Comparison of ENCODE assay signal across 1 cellular context in the genomic region with DNA sequence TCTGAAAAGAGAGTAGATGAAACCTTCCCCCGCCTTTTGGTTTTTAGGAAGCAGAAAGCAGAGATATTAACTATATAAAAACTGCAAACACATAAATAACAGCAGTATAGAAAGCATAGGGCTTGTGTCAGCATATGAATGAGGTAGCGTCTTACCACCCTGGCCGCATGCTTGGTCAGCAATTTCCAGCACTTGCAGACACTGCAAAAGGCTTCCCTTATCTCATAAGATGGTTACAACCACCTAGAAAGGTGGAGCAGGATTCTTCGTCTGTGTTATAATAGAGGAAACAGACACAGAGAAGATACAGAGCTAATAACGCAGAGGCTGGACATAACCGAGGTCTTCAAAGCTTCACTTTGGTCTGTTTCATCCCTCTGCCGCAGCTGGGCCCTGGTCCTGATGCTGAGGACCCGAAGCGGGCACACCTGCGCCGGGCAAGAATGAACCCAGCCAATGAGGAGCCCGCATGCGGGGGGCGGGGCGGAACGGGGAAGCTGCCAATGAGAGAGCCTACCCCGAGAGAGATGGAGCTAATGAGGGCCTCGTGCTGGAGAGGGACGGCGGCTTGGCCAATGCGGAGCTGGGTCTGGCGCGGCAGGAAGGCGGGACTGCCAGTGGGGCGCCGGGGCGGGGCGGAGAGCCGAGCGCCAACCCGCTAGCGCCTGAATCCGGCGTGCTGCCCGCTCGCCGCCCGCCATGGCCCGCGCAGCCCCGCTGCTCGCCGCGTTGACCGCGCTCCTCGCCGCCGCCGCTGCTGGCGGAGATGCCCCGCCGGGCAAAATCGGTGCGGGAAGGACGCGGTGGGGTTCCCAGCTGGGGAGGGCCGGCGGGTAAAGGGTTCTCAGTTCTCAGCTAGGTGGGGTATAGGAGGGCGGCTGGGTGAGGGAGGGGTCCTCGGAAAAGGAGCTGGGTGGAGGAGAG.
TF ChIP-seq lines count a peak whose summit lies in the region.

A gene with protein sequence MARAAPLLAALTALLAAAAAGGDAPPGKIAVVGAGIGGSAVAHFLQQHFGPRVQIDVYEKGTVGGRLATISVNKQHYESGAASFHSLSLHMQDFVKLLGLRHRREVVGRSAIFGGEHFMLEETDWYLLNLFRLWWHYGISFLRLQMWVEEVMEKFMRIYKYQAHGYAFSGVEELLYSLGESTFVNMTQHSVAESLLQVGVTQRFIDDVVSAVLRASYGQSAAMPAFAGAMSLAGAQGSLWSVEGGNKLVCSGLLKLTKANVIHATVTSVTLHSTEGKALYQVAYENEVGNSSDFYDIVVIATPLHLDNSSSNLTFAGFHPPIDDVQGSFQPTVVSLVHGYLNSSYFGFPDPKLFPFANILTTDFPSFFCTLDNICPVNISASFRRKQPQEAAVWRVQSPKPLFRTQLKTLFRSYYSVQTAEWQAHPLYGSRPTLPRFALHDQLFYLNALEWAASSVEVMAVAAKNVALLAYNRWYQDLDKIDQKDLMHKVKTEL (plus strand): TSS at position 677 of the 924 bp plus-strand sequence. CDS start 23 bp downstream, at position 700.

TF ChIP-seq in HCT116, 20 proteins besides CTCF, POLR2A, EP300 and RAD21 (continued from another document):
- TF ChIP-seq CEBPB (IDR thresholded peaks at IDR 0.05; ENCODE audit: low read depth) (no peak), ELF1 (IDR thresholded peaks at IDR 0.05; ENCODE audit: borderline replicate concordance, low read depth) (no peak), JUND (IDR thresholded peaks at IDR 0.05) (no peak), REST (IDR thresholded peaks at IDR 0.05; ENCODE audit: low read depth) (no peak)
